ENCODE assay signal across 1 cellular context in the genomic region with DNA sequence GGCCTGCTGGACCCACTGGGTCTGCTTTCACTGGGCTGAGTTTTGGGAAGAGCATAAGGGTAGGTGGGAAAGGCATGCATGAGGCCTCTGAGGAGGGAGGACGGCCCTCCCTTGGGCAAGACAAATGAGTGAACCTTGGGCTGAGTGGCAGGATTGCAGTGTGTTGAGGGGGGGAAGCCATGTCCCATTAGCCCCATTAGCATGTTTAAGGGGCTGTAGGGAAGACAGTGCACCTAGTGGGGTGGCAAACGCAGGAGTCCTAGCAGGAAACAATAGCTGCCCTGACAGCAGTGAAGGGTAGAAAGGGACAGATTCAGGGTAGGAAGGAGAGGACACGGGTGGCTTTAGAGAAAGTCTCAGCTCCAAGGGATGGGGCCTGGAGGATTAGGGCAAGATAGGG.
TF ChIP-seq lines count a peak whose summit lies in the region.

No MANE protein-coding gene starts in this region.

TF ChIP-seq in HepG2, 621 proteins besides CTCF, POLR2A, EP300 and RAD21:
- TF ChIP-seq ZNF7 (CRISPR knock-in tag; IDR thresholded peaks at IDR 0.05): peak; percentile 74
- TF ChIP-seq KDM6A (CRISPR knock-in tag; IDR thresholded peaks at IDR 0.05; ENCODE audit: low read depth): no peak
